11 cellular contexts compared by ENCODE assay signal in genomic region chr11:71801026-71801425, GRCh38. TPM values are rescaled to one million over a fixed set of nuclear protein-coding genes. Genes with fewer than 3 reads are reported as not detected.
"Had no signal": no experiment of that assay in that cellular context is flagged by ENCODE, and none has a peak within 500 bp of the region (broad histone marks: within the 10 kb centered on the region; RNA-seq: fewer than 3 reads in every experiment).

No MANE protein-coding gene starts in this region.

RNA-seq across cellular contexts. Expression of gene DEFB108B, which starts 32.0 kb away (rescaled TPM):
- total RNA-seq: OCI-LY7, PC-3, PC-9, Peyer's patch, Right ventricle myocardium inferior, Right ventricle myocardium superior, RPMI7951, SJCRH30, SJSA1, SK-MEL-5 had no signal
- polyA plus RNA-seq: SK-N-SH had no signal
